Comparison of ENCODE assay signal across 1 cellular context in the genomic region with DNA sequence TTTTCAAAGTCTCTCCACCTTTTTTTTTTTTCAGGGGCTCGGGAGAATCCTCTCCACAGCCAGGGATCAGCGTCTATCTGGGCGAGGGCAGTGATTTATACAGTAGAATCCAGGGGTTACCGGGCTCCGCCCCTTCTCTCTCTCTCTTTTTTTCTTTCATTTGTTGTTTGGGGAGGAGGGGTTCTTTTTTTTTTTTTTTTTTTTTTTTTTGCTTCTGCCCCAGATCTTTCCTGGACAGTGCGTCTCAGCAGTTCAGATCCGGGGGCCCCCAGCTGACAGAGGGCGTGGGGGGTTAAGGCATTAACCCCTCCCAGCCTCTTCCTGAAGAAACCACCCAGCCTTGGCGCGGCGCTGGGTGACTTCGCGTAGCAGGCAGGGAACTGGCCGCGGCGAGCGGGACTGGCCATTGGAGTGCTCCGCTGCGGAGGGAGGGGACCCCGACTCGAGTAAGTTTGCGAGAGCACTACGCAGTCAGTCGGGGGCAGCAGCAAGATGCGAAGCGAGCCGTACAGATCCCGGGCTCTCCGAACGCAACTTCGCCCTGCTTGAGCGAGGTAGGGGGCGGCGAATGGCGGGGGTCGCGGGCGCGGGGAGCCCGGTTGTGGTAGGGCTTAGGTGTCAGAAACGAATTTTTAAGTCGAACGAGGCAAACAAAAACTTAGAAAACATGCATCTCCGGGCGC.
TF ChIP-seq lines count a peak whose summit lies in the region.

Gene S1PR1, plus strand, starts transcription at position 474 of the 683 bp plus-strand sequence. CDS start 1,966 bp downstream, outside the sequence.

TF ChIP-seq in WTC11, 78 proteins besides CTCF, POLR2A, EP300 and RAD21 (continued from another document):
- TF ChIP-seq EMX1 (CRISPR knock-in tag; IDR thresholded peaks at IDR 0.05): no peak
- 0 out of 2 replicates have a peak, but pooled peaks have one; percentile 4 for TF ChIP-seq KAT7 (CRISPR knock-in tag; IDR thresholded peaks at IDR 0.05; ENCODE audit: borderline replicate concordance)
- TF ChIP-seq TP53 (CRISPR knock-in tag; IDR thresholded peaks at IDR 0.05): no peak
- no peak for TF ChIP-seq ZNF232 (CRISPR knock-in tag; IDR thresholded peaks at IDR 0.05)
